In genomic region chr4:40684404-40684803, GRCh38 we compare ENCODE assay signal across 31 cellular contexts. TPM values are rescaled to one million over a fixed set of nuclear protein-coding genes. Genes with fewer than 3 reads are reported as not detected.
"Had no signal": no experiment of that assay in that cellular context is flagged by ENCODE, and none has a peak within 500 bp of the region (broad histone marks: within the 10 kb centered on the region; RNA-seq: fewer than 3 reads in every experiment).

No MANE protein-coding gene starts in this region.

- H3K9me3 Mint-ChIP-seq: activated CD4-positive, alpha-beta memory T cell treated with anti-CD3 and anti-CD28 coated beads for 36 hours had no signal

- ATAC-seq: activated CD4-positive, alpha-beta T cell treated with anti-CD3 and anti-CD28 coated beads for 36 hours; activated CD8-positive, alpha-beta memory T cell treated with anti-CD3 and anti-CD28 coated beads, Interleukin-2, amount 10 ng/mL, durations not matched to agents 7 days and 5 days; activated CD8-positive, alpha-beta T cell treated with anti-CD3 and anti-CD28 coated beads, Interleukin-2, amount 10 ng/mL, durations not matched to agents 7 days and 5 days; body of pancreas; gastroesophageal sphincter; heart right ventricle had no signal

- H3K27ac Mint-ChIP-seq: activated CD4-positive, alpha-beta memory T cell treated with anti-CD3 and anti-CD28 coated beads for 36 hours; activated CD4-positive, alpha-beta T cell treated with anti-CD3 and anti-CD28 coated beads for 36 hours; activated CD4-positive, alpha-beta T cell treated with anti-CD3 and anti-CD28 coated beads, Interleukin-2, amount 10 ng/mL, durations not matched to agents 24 days and 14 days; activated CD8-positive, alpha-beta memory T cell treated with anti-CD3 and anti-CD28 coated beads, Interleukin-2, amount 10 ng/mL, durations not matched to agents 7 days and 5 days; activated CD8-positive, alpha-beta T cell treated with anti-CD3 and anti-CD28 coated beads, Interleukin-2, amount 10 ng/mL, durations not matched to agents 7 days and 5 days; activated naive CD8-positive, alpha-beta T cell; activated T-helper 1 cell treated with anti-CD3 and anti-CD28 coated beads, Interleukin-12 subunit alpha, Interleukin-12 subunit beta, Interleukin-2, Interleukin-4 antibody, amounts not matched to agents 30 ng/mL and 10 ng/mL and 1 ng/mL, durations not matched to agents 14 hours and 24 hours and 36 hours had no signal

- FAIRE-seq: endometrium, endothelial cell of umbilical vein had no signal

- H3K27ac ChIP-seq: body of pancreas, colonic mucosa, epithelial cell of prostate, esophagus squamous epithelium, gastroesophageal sphincter, heart right ventricle had no signal

- H3K36me3 ChIP-seq: colonic mucosa, esophagus squamous epithelium, gastroesophageal sphincter, heart right ventricle had no signal

- H3K4me3 ChIP-seq: body of pancreas, colonic mucosa, esophagus squamous epithelium, gastroesophageal sphincter, heart right ventricle had no signal

- DNase-seq: activated CD4-positive, alpha-beta memory T cell treated with anti-CD3 and anti-CD28 coated beads for 36 hours; activated CD4-positive, alpha-beta T cell treated with anti-CD3 and anti-CD28 coated beads for 36 hours; activated CD4-positive, alpha-beta T cell treated with anti-CD3 and anti-CD28 coated beads, Interleukin-2, amount 10 ng/mL, durations not matched to agents 24 days and 14 days; activated CD4-positive, CD25-positive, alpha-beta regulatory T cell; activated CD4-positive, CD25-positive, alpha-beta regulatory T cell treated with anti-CD3 and anti-CD28 coated beads, Interleukin-2, amount 50 U/mL, for 72 hours; activated CD8-positive, alpha-beta memory T cell treated with anti-CD3 and anti-CD28 coated beads, Interleukin-2, amount 10 ng/mL, durations not matched to agents 7 days and 5 days; activated CD8-positive, alpha-beta memory T cell treated with anti-CD3 and anti-CD28 coated beads, Interleukin-2, amount 50 U/mL, for 4 hours; activated CD8-positive, alpha-beta T cell treated with anti-CD3 and anti-CD28 coated beads, Interleukin-2, amount 10 ng/mL, durations not matched to agents 7 days and 5 days; activated effector memory CD4-positive, alpha-beta T cell treated with Interleukin-2 at 50 U/mL for 16 hours; activated gamma-delta T cell treated with Interleukin-2 at 50 U/mL for 16 hours; activated naive CD4-positive, alpha-beta T cell treated with anti-CD3 and anti-CD28 coated beads, Interleukin-2, amount 50 U/mL, for 16 hours; activated naive CD4-positive, alpha-beta T cell treated with Interleukin-2 at 50 U/mL for 16 hours; activated T-cell treated with anti-CD3 and anti-CD28 coated beads, Interleukin-2, amount 50 U/mL, for 1 hour; activated T-cell treated with anti-CD3 and anti-CD28 coated beads, Interleukin-2, amount 50 U/mL, for 48 hours; amygdala; aorta; caudate nucleus; cerebellar nuclear complex; colonic mucosa; effector CD8-positive, alpha-beta T cell; esophagus squamous epithelium; foreskin melanocyte; heart right ventricle; T-helper 2 cell had no signal

- H3K9me3 ChIP-seq: body of pancreas, colonic mucosa, esophagus squamous epithelium, gastroesophageal sphincter, heart right ventricle had no signal

- H3K36me3 Mint-ChIP-seq: activated CD4-positive, alpha-beta memory T cell treated with anti-CD3 and anti-CD28 coated beads for 36 hours had no signal

- H3K27me3 Mint-ChIP-seq: activated CD4-positive, alpha-beta T cell treated with anti-CD3 and anti-CD28 coated beads, Interleukin-2, amount 10 ng/mL, durations not matched to agents 24 days and 14 days; activated naive CD8-positive, alpha-beta T cell had no signal

- H3K4me1 ChIP-seq: colonic mucosa, gastroesophageal sphincter had no signal

- H3K4me3 Mint-ChIP-seq: activated CD4-positive, alpha-beta memory T cell treated with anti-CD3 and anti-CD28 coated beads for 36 hours; activated CD4-positive, alpha-beta T cell treated with anti-CD3 and anti-CD28 coated beads for 36 hours; activated CD4-positive, alpha-beta T cell treated with anti-CD3 and anti-CD28 coated beads, Interleukin-2, amount 10 ng/mL, durations not matched to agents 24 days and 14 days; activated CD8-positive, alpha-beta memory T cell treated with anti-CD3 and anti-CD28 coated beads, Interleukin-2, amount 10 ng/mL, durations not matched to agents 7 days and 5 days; activated CD8-positive, alpha-beta T cell treated with anti-CD3 and anti-CD28 coated beads, Interleukin-2, amount 10 ng/mL, durations not matched to agents 7 days and 5 days; activated naive CD8-positive, alpha-beta T cell; activated T-helper 1 cell treated with anti-CD3 and anti-CD28 coated beads, Interleukin-12 subunit alpha, Interleukin-12 subunit beta, Interleukin-2, Interleukin-4 antibody, amounts not matched to agents 30 ng/mL and 10 ng/mL and 1 ng/mL, durations not matched to agents 14 hours and 24 hours and 36 hours had no signal

- H3K27me3 ChIP-seq: body of pancreas, colonic mucosa, esophagus squamous epithelium, gastroesophageal sphincter had no signal

RNA-seq across cellular contexts. Expression of gene RBM47, which starts 54.7 kb away (rescaled TPM):
- total RNA-seq: endothelial cell of umbilical vein had no signal
- polyA plus RNA-seq: endothelial cell of umbilical vein had no signal
